ENCODE assay signal across 1 cellular context in the genomic region with DNA sequence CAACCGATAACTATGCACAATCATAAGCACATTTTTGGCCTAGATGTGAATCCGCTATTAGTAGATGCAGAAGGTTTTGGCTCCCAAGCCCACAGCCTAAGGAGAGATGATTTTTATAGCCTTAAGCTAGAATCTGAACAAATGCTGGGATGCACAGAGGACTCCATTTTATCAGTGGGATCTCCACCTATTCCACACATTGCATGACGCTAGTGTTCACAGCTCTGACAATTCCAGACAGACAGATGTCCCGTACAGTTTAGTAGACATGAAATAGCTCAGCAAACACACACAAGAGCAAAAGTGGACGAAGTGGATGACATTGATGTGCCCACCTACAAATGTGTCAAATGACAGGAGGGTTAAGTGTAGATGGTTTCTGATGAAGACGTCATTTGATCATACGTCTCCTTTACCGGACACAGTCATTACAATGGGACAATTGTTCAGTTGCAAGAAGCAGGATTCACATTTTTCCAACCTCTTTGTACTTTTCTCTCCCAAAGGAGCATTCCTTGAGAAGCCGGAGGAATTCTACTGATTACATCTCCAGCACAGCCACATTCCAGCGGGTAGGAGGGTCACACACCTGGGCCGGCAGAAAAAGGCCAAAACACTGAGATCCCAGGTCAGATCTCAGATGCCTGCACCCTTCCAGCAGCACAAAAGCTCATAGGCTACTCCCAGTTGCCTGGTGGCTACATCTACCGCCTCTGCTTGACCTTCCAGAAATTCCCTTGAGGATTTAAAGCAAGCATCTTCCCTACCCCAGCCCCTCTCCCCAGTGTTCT.
TF ChIP-seq lines count a peak whose summit lies in the region.

No MANE protein-coding gene starts in this region.

TF ChIP-seq in HepG2, 621 proteins besides CTCF, POLR2A, EP300 and RAD21 (continued from another document):
- TF ChIP-seq, protein P1, sequence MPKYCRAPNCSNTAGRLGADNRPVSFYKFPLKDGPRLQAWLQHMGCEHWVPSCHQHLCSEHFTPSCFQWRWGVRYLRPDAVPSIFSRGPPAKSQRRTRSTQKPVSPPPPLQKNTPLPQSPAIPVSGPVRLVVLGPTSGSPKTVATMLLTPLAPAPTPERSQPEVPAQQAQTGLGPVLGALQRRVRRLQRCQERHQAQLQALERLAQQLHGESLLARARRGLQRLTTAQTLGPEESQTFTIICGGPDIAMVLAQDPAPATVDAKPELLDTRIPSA (CRISPR knock-in tag; IDR thresholded peaks at IDR 0.05; ENCODE audit: borderline replicate concordance) = no peak
- TF ChIP-seq ADNP (CRISPR knock-in tag; IDR thresholded peaks at IDR 0.05) = no peak
- TF ChIP-seq CBX5 (CRISPR knock-in tag; IDR thresholded peaks at IDR 0.05; ENCODE audit: borderline replicate concordance) = no peak
- no peak for TF ChIP-seq ATF7-NPFF (CRISPR knock-in tag; IDR thresholded peaks at IDR 0.05; ENCODE audit: low read depth)
- TF ChIP-seq FOXA1 (IDR thresholded peaks at IDR 0.05) = no peak
- TF ChIP-seq FOXA1 (CRISPR knock-in tag; IDR thresholded peaks at IDR 0.05) = no peak
- TF ChIP-seq CCAR2 (optimal IDR thresholded peaks at IDR 0.05; ENCODE audit: low read depth, low read length) = no peak
- 0 out of 2 replicates have a peak, but pooled peaks have one; percentile 10 for TF ChIP-seq CREB1 (IDR thresholded peaks at IDR 0.05)
- TF ChIP-seq CREB1 (CRISPR knock-in tag; IDR thresholded peaks at IDR 0.05) = no peak
- no peak for TF ChIP-seq ZNF839 (CRISPR knock-in tag; IDR thresholded peaks at IDR 0.05; ENCODE audit: borderline replicate concordance)
